In the genomic region with DNA sequence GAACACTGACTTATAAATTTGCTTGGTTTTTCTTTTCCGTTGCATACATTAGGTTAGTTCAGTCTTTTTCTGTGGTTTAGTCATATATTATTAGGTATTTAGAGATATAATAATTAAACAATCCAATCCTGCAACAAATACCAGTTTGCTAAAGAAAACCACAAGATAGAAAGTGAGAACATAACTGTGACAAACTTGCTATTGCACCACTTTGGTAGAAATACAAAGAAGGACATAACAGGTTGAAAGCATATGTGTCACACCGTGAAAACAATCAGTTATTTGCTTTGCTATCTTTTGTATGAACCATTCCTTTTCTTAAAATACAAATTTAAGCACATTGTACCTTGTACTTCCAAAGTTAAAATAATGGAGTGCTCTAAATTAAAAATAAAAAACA, we compare ENCODE assay signal across 13 cellular contexts. TPM values are rescaled to one million over a fixed set of nuclear protein-coding genes. Genes with fewer than 3 reads are reported as not detected.
DNase-seq lines count a peak whose midpoint lies in the region; ATAC-seq and TF ChIP-seq lines count a peak whose summit lies in the region.
"Had no signal": no experiment of that assay in that cellular context is flagged by ENCODE, and none has a peak within 500 bp of the region (broad histone marks: within the 10 kb centered on the region; RNA-seq: fewer than 3 reads in every experiment).

No MANE protein-coding gene starts in this region.

- H3K36me3 ChIP-seq in WERI-Rb-1 = no peaks in the 10 kb centered on the region
- no peaks in the 10 kb centered on the region for H3K36me3 ChIP-seq in MG63
- H3K36me3 ChIP-seq: upper lobe of right lung had no signal

- H3K9me3 ChIP-seq in WERI-Rb-1 (ENCODE audit: severe bottlenecking) (no peaks in the 10 kb centered on the region), MG63 (no peaks in the 10 kb centered on the region)
- H3K9me3 ChIP-seq: upper lobe of right lung had no signal

- H3K9me3 Mint-ChIP-seq in activated naive CD8-positive, alpha-beta T cell treated with anti-CD3 and anti-CD28 coated beads, Interleukin-2, amount 50 U/mL, for 24 hours = no peaks in the 10 kb centered on the region
- H3K9me3 Mint-ChIP-seq in activated naive CD4-positive, alpha-beta T cell treated with anti-CD3 and anti-CD28 coated beads for 36 hours = no peaks in the 10 kb centered on the region

- DNase-seq in GF-D8 (lab: John Stamatoyannopoulos, UW) = peak; percentile 42
- DNase-seq in WERI-Rb-1 = no peak
- no peak for DNase-seq in activated naive CD8-positive, alpha-beta T cell treated with anti-CD3 and anti-CD28 coated beads, Interleukin-2, amount 50 U/mL, for 24 hours
- DNase-seq in MG63 = no peak
- DNase-seq in activated naive CD4-positive, alpha-beta T cell treated with anti-CD3 and anti-CD28 coated beads for 36 hours = no peak
- DNase-seq in NCI-H524 treated with DMSO at 0.1 percent for 48 hours (lab: John Stamatoyannopoulos, UW) = no peak
- DNase-seq: activated CD8-positive, alpha-beta memory T cell treated with anti-CD3 and anti-CD28 coated beads, Interleukin-2, amount 50 U/mL, for 4 hours; upper lobe of right lung had no signal

- H3K27me3 ChIP-seq in WERI-Rb-1 (ENCODE audit: insufficient read depth, low read depth, severe bottlenecking) (no peaks in the 10 kb centered on the region), MG63 (no peaks in the 10 kb centered on the region)
- H3K27me3 ChIP-seq: foreskin keratinocyte, upper lobe of right lung had no signal

- no peak overlapping the region for H3K4me3 ChIP-seq in WERI-Rb-1 (ENCODE audit: low read depth, low read length)
- no peak overlapping the region for H3K4me3 ChIP-seq in MG63
- H3K4me3 ChIP-seq: skin epidermis, upper lobe of right lung had no signal

- ATAC-seq in GM19468 (IDR thresholded peaks at IDR 0.05; ENCODE audit: extremely low read depth, unreplicated experiment) (peak; percentile 60), HG03378 (IDR thresholded peaks at IDR 0.05; ENCODE audit: unreplicated experiment) (peak; percentile 68)
- no peak for ATAC-seq in activated naive CD8-positive, alpha-beta T cell treated with anti-CD3 and anti-CD28 coated beads, Interleukin-2, amount 50 U/mL, for 24 hours

- H3K4me1 Mint-ChIP-seq in activated naive CD8-positive, alpha-beta T cell treated with anti-CD3 and anti-CD28 coated beads, Interleukin-2, amount 50 U/mL, for 24 hours = peaks cover 2% of the 10 kb centered on the region
- H3K4me1 Mint-ChIP-seq in activated naive CD4-positive, alpha-beta T cell treated with anti-CD3 and anti-CD28 coated beads for 36 hours (ENCODE audit: low read depth) = peaks cover 3% of the 10 kb centered on the region
- H3K4me1 Mint-ChIP-seq: nephron had no signal

- no peak overlapping the region for H3K4me3 Mint-ChIP-seq in activated naive CD8-positive, alpha-beta T cell treated with anti-CD3 and anti-CD28 coated beads, Interleukin-2, amount 50 U/mL, for 24 hours
- H3K4me3 Mint-ChIP-seq in activated naive CD4-positive, alpha-beta T cell treated with anti-CD3 and anti-CD28 coated beads for 36 hours = no peak overlapping the region
- H3K4me3 Mint-ChIP-seq: nephron had no signal

- intact Hi-C loops in activated naive CD4-positive, alpha-beta T cell treated with anti-CD3 and anti-CD28 coated beads for 36 hours (cut with micrococcal nuclease) = loop anchor here (5.0 kb wide), 1 partner anchor 168 kb away; no protein-coding TSS in a partner anchor

- CTCF ChIA-PET in activated naive CD4-positive, alpha-beta T cell treated with anti-CD3 and anti-CD28 coated beads for 36 hours (lab: Charles Lee) = interaction anchor here (1.0 to 2.2 kb wide), 6 partner anchors 10 to 553 kb away, joined by 3 to 13 read pairs (median 5); no protein-coding TSS in a partner anchor

- H3K27me3 Mint-ChIP-seq in activated naive CD8-positive, alpha-beta T cell treated with anti-CD3 and anti-CD28 coated beads, Interleukin-2, amount 50 U/mL, for 24 hours = no peaks in the 10 kb centered on the region
- H3K27me3 Mint-ChIP-seq in activated naive CD4-positive, alpha-beta T cell treated with anti-CD3 and anti-CD28 coated beads for 36 hours (ENCODE audit: low read depth) = no peaks in the 10 kb centered on the region

- peak overlapping the region; percentile 2; the same call in 1 of the 2 replicates for H3K27ac ChIP-seq in WERI-Rb-1
- H3K27ac ChIP-seq: foreskin keratinocyte, skin epidermis, upper lobe of right lung had no signal

- peaks cover 3% of the 10 kb centered on the region for H3K36me3 Mint-ChIP-seq in activated naive CD8-positive, alpha-beta T cell treated with anti-CD3 and anti-CD28 coated beads, Interleukin-2, amount 50 U/mL, for 24 hours (ENCODE audit: low read depth)
- H3K36me3 Mint-ChIP-seq in activated naive CD4-positive, alpha-beta T cell treated with anti-CD3 and anti-CD28 coated beads for 36 hours (ENCODE audit: low read depth) = no peaks in the 10 kb centered on the region

- no peak for TF ChIP-seq CTCF in WERI-Rb-1 (IDR thresholded peaks at IDR 0.05; ENCODE audit: low read depth, low read length)

- no peak overlapping the region for H3K27ac Mint-ChIP-seq in activated naive CD8-positive, alpha-beta T cell treated with anti-CD3 and anti-CD28 coated beads, Interleukin-2, amount 50 U/mL, for 24 hours
- H3K27ac Mint-ChIP-seq in activated naive CD4-positive, alpha-beta T cell treated with anti-CD3 and anti-CD28 coated beads for 36 hours = no peak overlapping the region

RNA-seq across cellular contexts. Expression of a gene that starts 42.0 kb away (rescaled TPM):
- 7.8 and 10.6 TPM in 2 replicates for total RNA-seq in MG63 (2014; rRNA removed; shearing (Covaris generic); ENCODE audit: low replicate concordance)
- 10 to 100 TPM; 11.8 to 12.0 TPM for total RNA-seq in activated naive CD4-positive, alpha-beta T cell treated with anti-CD3 and anti-CD28 coated beads for 36 hours
